In the genomic region with DNA sequence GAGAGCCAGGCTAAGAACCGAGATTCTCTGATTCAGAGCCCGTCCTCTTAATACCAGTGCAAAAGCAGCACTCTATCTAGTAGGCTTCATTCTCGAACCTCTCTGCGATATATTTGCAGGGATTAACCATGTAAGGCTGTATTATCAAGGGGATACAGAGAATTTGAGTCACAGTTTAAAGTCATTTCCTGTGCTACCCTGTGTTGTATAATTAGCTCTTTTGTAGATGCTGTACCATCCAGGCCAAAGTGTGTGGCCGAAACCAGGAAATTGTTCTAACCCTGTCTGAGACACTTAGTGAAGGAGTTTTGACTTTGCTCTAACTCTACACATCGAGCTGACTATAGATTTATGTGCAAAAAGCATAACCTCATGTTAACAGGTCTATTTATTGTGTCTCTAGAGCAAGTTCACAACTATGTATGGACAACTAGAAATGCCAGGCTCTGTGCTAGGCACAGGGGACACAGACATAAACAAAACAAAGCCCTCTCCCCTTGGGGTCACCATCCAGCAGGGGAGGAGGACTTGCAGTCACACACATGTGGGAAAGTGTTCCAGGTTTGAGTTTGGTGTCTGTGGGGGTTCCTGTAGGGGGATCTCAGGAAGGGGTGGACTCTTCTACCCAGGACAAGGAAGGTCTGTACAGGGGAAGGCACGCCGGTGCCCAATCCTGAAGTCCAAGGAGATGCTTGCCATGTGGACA, we compare ENCODE assay signal across 7 cellular contexts.
DNase-seq lines count a peak whose midpoint lies in the region; ATAC-seq and TF ChIP-seq lines count a peak whose summit lies in the region.

No MANE protein-coding gene starts in this region.

- DNase-seq in activated CD4-positive, alpha-beta T cell treated with anti-CD3 and anti-CD28 coated beads, Interleukin-2, amount 50 U/mL, for 48 hours: peak; percentile 53 to 59
- DNase-seq in left colon (no peak), transverse colon (no peak), NCI-H1105 (lab: John Stamatoyannopoulos, UW) (no peak), NCI-H524 (lab: John Stamatoyannopoulos, UW) (no peak)

- H3K9me3 ChIP-seq in transverse colon: no peaks in the 10 kb centered on the region

- ATAC-seq in GM19351 (IDR thresholded peaks at IDR 0.05; ENCODE audit: unreplicated experiment) (peak; percentile 84), HG03064 (IDR thresholded peaks at IDR 0.05; ENCODE audit: low read depth, unreplicated experiment) (peak; percentile 60), left colon (peak; percentile 26)

- H3K27me3 ChIP-seq in transverse colon: no peaks in the 10 kb centered on the region

- TF ChIP-seq POLR2A in transverse colon (IDR thresholded peaks at IDR 0.05): no peak

- in situ Hi-C loops in transverse colon (cut with MboI; ENCODE audit: low pct_ligation_motif_present in 1 of 4, low pct_unique_long_range_greater_than_20kb in 1 of 4, low sequenced_read_pairs in 3 of 4): no loop called here

- no peak for TF ChIP-seq EP300 in transverse colon (IDR thresholded peaks at IDR 0.05; ENCODE audit: low read depth)

- H3K4me3 ChIP-seq in transverse colon: no peak overlapping the region

- H3K27ac ChIP-seq in transverse colon: peak overlapping the region; percentile 3 to 75 (median 25)

- intact Hi-C loops in left colon (cut with DNase I, micrococcal nuclease) (no loop called here), transverse colon (cut with DNase I; ENCODE audit: low total_unique reads) (no loop called here)

- peaks cover 11 to 38% (median 23%) of the 10 kb centered on the region in 4 donors for H3K4me1 ChIP-seq in transverse colon

- WGBS in transverse colon (ENCODE audit: low coverage in 1 of 2), 2 donors: 60 to 69% methylated on average over 1 to 8 of the region's 8 CpGs

- H3K36me3 ChIP-seq in transverse colon: peaks cover 0 to 6% (median 0%) of the 10 kb centered on the region in 4 donors

- TF ChIP-seq CTCF in transverse colon (IDR thresholded peaks at IDR 0.05): no peak

Comparison
In these comparisons a context has a peak if more than half of its experiments do, and no peak if none do; other contexts are left out.
1. ATAC-seq: peak in every context shown above with its lines; median percentile 84 in GM19351; 60 in HG03064; 26 in left colon.
2. DNase-seq: peak in activated CD4-positive, alpha-beta T cell treated with anti-CD3 and anti-CD28 coated beads, Interleukin-2, amount 50 U/mL, for 48 hours (2 of 2); none in left colon (0 of 2), transverse colon (single experiment), NCI-H1105 (single experiment) and NCI-H524 (0 of 2).